21 cellular contexts compared by ENCODE assay signal in the genomic region with DNA sequence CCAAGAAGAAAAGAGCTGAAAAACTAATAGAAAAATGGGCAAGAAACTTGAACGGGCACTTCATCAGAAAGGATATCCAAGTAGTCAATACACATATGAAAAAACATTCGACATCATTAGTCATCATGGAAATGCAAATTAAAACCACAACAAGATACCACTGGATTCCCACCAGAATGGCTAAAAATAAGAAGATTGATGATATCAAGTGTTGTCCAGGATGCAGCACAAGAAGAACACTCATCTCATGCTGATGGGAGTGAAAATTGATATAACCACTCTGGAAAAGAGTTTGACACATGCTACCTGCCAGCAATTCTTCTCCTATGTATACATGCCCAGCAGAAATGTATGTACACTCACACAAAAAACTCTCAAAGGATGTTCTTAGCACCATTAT. TPM values are rescaled to one million over a fixed set of nuclear protein-coding genes. Genes with fewer than 3 reads are reported as not detected.
"Had no signal": no experiment of that assay in that cellular context is flagged by ENCODE, and none has a peak within 500 bp of the region (broad histone marks: within the 10 kb centered on the region; RNA-seq: fewer than 3 reads in every experiment).

No MANE protein-coding gene starts in this region.

- DNase-seq: cortex of kidney; effector memory CD4-positive, alpha-beta T cell; foreskin fibroblast; glutamatergic neuron; islet precursor cell; mammary epithelial cell; naive thymus-derived CD8-positive, alpha-beta T cell; psoas muscle; retina; right lobe of liver; spleen; stimulated activated CD4-positive, alpha-beta T cell treated with anti-CD3 and anti-CD28 coated beads, Interleukin-15, amount 100 ng/mL, for 24 hours; stimulated activated CD4-positive, alpha-beta T cell treated with anti-CD3 and anti-CD28 coated beads, Interleukin-1b, Interleukin-23, amount 100 ng/mL, for 48 hours; stimulated activated CD4-positive, alpha-beta T cell treated with anti-CD3 and anti-CD28 coated beads, Interleukin-4, amount 100 ng/mL, for 24 hours; testis; upper lobe of right lung had no signal

- H3K4me3 Mint-ChIP-seq: naive thymus-derived CD8-positive, alpha-beta T cell; stimulated activated memory B cell treated with anti-CD40 and anti-IgM and Interleukin-4, amounts not matched to agents 10 μg/mL and 1 μg/mL and 100 μg/mL, for 72 hours; stimulated activated naive CD8-positive, alpha-beta T cell treated with anti-CD3 and anti-CD28 coated beads, Interleukin-15, Interleukin-2, amounts not matched to agents 100 ng/mL and 50 ng/mL, for 24 hours had no signal

- H3K27ac Mint-ChIP-seq: naive thymus-derived CD8-positive, alpha-beta T cell; stimulated activated memory B cell treated with anti-CD40 and anti-IgM and Interleukin-4, amounts not matched to agents 10 μg/mL and 1 μg/mL and 100 μg/mL, for 72 hours; stimulated activated naive CD8-positive, alpha-beta T cell treated with anti-CD3 and anti-CD28 coated beads, Interleukin-15, Interleukin-2, amounts not matched to agents 100 ng/mL and 50 ng/mL, for 24 hours had no signal

- H3K9me3 Mint-ChIP-seq: stimulated activated naive CD8-positive, alpha-beta T cell treated with anti-CD3 and anti-CD28 coated beads, Interleukin-15, Interleukin-2, amounts not matched to agents 100 ng/mL and 50 ng/mL, for 24 hours had no signal

- ATAC-seq: gastroesophageal sphincter; left lobe of liver; naive thymus-derived CD8-positive, alpha-beta T cell; right lobe of liver; stimulated activated memory B cell treated with anti-CD40 and anti-IgM and Interleukin-4, amounts not matched to agents 10 μg/mL and 1 μg/mL and 100 μg/mL, for 72 hours; upper lobe of right lung had no signal

- H3K4me1 Mint-ChIP-seq: naive thymus-derived CD8-positive, alpha-beta T cell had no signal

- H3K27me3 Mint-ChIP-seq: naive thymus-derived CD8-positive, alpha-beta T cell; stimulated activated naive CD8-positive, alpha-beta T cell treated with anti-CD3 and anti-CD28 coated beads, Interleukin-15, Interleukin-2, amounts not matched to agents 100 ng/mL and 50 ng/mL, for 24 hours had no signal

RNA-seq across cellular contexts. Expression of gene SCUBE2, which starts 26.9 kb away (rescaled TPM):
- total RNA-seq: mononuclear cell had no signal
- polyA plus RNA-seq: naive thymus-derived CD8-positive, alpha-beta T cell had no signal
